In the genomic region with DNA sequence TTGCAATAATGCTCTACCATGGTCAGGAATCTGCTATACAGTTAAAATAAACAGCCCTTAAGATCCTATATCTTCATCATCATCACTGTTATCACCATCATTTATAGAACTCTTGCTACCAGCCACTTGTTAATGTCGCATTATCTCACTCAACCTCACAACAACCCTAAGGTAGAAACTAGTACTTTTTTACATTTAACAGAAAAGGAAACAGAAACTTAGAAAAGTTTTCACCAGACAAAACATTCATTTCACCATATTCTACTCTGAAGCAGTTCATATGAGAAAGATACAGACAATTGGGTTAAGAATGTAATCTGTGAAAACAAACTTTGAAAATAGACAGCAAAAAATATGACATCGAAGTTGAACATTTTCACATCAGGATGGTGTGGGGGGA, we compare ENCODE assay signal across 23 cellular contexts.
"Had no signal": no experiment of that assay in that cellular context is flagged by ENCODE, and none has a peak within 500 bp of the region (broad histone marks: within the 10 kb centered on the region; RNA-seq: fewer than 3 reads in every experiment).

No MANE protein-coding gene starts in this region.

- H3K4me3 ChIP-seq: MG63, SJSA1 had no signal

- H3K27me3 ChIP-seq: MG63 had no signal

- H3K36me3 ChIP-seq: MG63, SJSA1 had no signal

- FAIRE-seq: astrocyte, RCC 7860 had no signal

- H3K27ac ChIP-seq: SJSA1 had no signal

- H3K4me1 ChIP-seq: SJSA1 had no signal

- H3K9me3 ChIP-seq: MG63, SJSA1 had no signal

- DNase-seq: activated CD4-positive, alpha-beta T cell treated with anti-CD3 and anti-CD28 coated beads for 4 hours; activated CD4-positive, alpha-beta T cell treated with anti-CD3 and anti-CD28 coated beads, Interleukin-2, amount 50 U/mL, for 4 hours; activated CD8-positive, alpha-beta memory T cell treated with anti-CD3 and anti-CD28 coated beads, Interleukin-2, amount 50 U/mL, for 48 hours; activated CD8-positive, alpha-beta T cell treated with anti-CD3 and anti-CD28 coated beads, Interleukin-2, amount 10 ng/mL, durations not matched to agents 7 days and 5 days; activated effector memory CD4-positive, alpha-beta T cell treated with anti-CD3 and anti-CD28 coated beads, Interleukin-2, amount 50 U/mL, for 16 hours; activated naive CD4-positive, alpha-beta T cell treated with anti-CD3 and anti-CD28 coated beads for 36 hours; activated T-cell treated with anti-CD3 and anti-CD28 coated beads, Interleukin-2, amount 50 U/mL, for 24 hours; amygdala; cortex of kidney; MG63; NCI-H1436 treated with DMSO at 0.1 percent for 48 hours; NCI-H187; NCI-H2081 treated with DMSO at 0.1 percent for 48 hours; NCI-H2171; NCI-H226; NCI-H69; PC-3; SHP77 had no signal

- ATAC-seq: activated CD4-positive, CD25-positive, alpha-beta regulatory T cell treated with anti-CD3 and anti-CD28 coated beads, Interleukin-2, amount 50 U/mL, for 24 hours; activated CD8-positive, alpha-beta T cell treated with anti-CD3 and anti-CD28 coated beads, Interleukin-2, amount 10 ng/mL, durations not matched to agents 7 days and 5 days; PC-3; SK-N-SH treated with all-trans-retinoic acid at 6 μM for 48 hours had no signal
